19 cellular contexts compared by ENCODE assay signal in the genomic region with DNA sequence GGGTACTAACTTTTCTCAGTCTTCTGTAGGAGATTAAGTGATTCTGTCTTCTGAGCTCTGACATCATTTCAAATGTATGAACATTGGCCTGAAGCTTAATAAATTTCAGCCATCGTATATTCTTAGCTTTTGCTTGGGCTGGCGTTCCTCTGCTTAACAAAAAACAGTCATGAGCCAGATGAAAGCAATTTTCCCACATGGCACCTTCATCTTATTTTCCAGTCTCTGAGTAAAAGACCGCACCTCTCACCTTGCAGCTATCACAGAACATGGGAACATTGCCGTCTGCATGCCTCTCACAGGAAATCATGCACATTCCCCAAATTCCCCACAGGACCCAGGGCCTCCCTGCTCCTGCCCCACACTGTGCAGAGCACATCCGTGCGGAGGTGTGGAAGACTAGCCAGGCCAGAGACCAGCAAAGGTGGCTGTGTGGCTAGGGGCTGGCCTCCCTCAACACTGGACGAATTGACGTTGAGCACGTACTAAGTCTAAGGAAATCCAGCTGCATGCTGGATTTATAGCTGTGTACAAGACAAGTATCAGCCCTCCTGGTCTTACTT.
DNase-seq lines count a peak whose midpoint lies in the region; ATAC-seq, FAIRE-seq and TF ChIP-seq lines count a peak whose summit lies in the region.
"Had no signal": no experiment of that assay in that cellular context is flagged by ENCODE, and none has a peak within 500 bp of the region (broad histone marks: within the 10 kb centered on the region; RNA-seq: fewer than 3 reads in every experiment).

No MANE protein-coding gene starts in this region.

- peak overlapping the region; percentile 63 for H3K27ac ChIP-seq in astrocyte (ENCODE audit: low read depth, low read length)
- H3K27ac ChIP-seq: dorsolateral prefrontal cortex, SJSA1 had no signal

- no peak overlapping the region for H3K4me3 ChIP-seq in astrocyte (ENCODE audit: insufficient read depth, low read depth, low read length)
- H3K4me3 ChIP-seq: dorsolateral prefrontal cortex, heart left ventricle, SJSA1 had no signal

- peak overlapping the region; percentile 63 for H3K9ac ChIP-seq in astrocyte (ENCODE audit: low read length)

- no peak for FAIRE-seq in astrocyte (lab: Jason Lieb, UNC)

- H3K9me3 Mint-ChIP-seq in astrocyte (ENCODE audit: unreplicated experiment), result no peaks in the 10 kb centered on the region
- H3K9me3 Mint-ChIP-seq: IgD-negative memory B cell had no signal

- H2AFZ ChIP-seq in astrocyte (ENCODE audit: low read depth, low read length), result no peak overlapping the region

- H3K79me2 ChIP-seq in astrocyte (ENCODE audit: insufficient read depth, low read length), result no peaks in the 10 kb centered on the region

- no peaks in the 10 kb centered on the region for H3K27me3 ChIP-seq in astrocyte (ENCODE audit: insufficient read depth, low read length)
- H3K27me3 ChIP-seq: heart left ventricle, SJSA1 had no signal

- peaks cover 2% of the 10 kb centered on the region for H3K27me3 Mint-ChIP-seq in astrocyte (ENCODE audit: low read depth, unreplicated experiment)

- H3K36me3 Mint-ChIP-seq in astrocyte (ENCODE audit: low read depth, unreplicated experiment), result no peaks in the 10 kb centered on the region
- H3K36me3 Mint-ChIP-seq: IgD-negative memory B cell had no signal

- H3K9me3 ChIP-seq in astrocyte (ENCODE audit: insufficient read depth, low read depth, low read length), result no peaks in the 10 kb centered on the region
- H3K9me3 ChIP-seq: heart left ventricle, SJSA1 had no signal

- H3K4me2 ChIP-seq in astrocyte (ENCODE audit: low read length), result peak overlapping the region; percentile 47

- peaks cover 19% of the 10 kb centered on the region for H3K4me1 Mint-ChIP-seq in astrocyte (ENCODE audit: low read depth, unreplicated experiment)

- H3K4me3 Mint-ChIP-seq in astrocyte (ENCODE audit: unreplicated experiment), result no peak overlapping the region
- H3K4me3 Mint-ChIP-seq: IgD-negative memory B cell had no signal

- H3K27ac Mint-ChIP-seq in astrocyte (ENCODE audit: unreplicated experiment), result no peak overlapping the region
- H3K27ac Mint-ChIP-seq: IgD-negative memory B cell had no signal

- no peaks in the 10 kb centered on the region for H4K20me1 ChIP-seq in astrocyte (ENCODE audit: insufficient read depth, low read length)

- ATAC-seq in HG03520 (IDR thresholded peaks at IDR 0.05; ENCODE audit: unreplicated experiment) (no peak), HG02885 (IDR thresholded peaks at IDR 0.05; ENCODE audit: poor library complexity, unreplicated experiment) (no peak)
- ATAC-seq: heart left ventricle, sciatic nerve had no signal

- no peak for TF ChIP-seq CTCF in astrocyte (IDR thresholded peaks at IDR 0.05; ENCODE audit: insufficient read depth, low read depth, low read length)

- DNase-seq in EL (peak; percentile 62), astrocyte (ENCODE audit: low read depth) (peak; percentile 85), hepatic stellate cell (ENCODE audit: low spot score) (peak; percentile 29), renal cortical epithelial cell (ENCODE audit: low read depth) (peak; percentile 62), AG08396 (ENCODE audit: low spot score) (no peak)
- no peak for DNase-seq in activated CD8-positive, alpha-beta memory T cell treated with anti-CD3 and anti-CD28 coated beads, Interleukin-2, amount 50 U/mL, for 48 hours
- DNase-seq: dorsolateral prefrontal cortex; heart left ventricle; kidney glomerular epithelial cell; NCI-H1930; NCI-H526; nucleus accumbens; stimulated activated CD4-positive, alpha-beta T cell treated with anti-CD3 and anti-CD28 coated beads, Interleukin-2, amount 100 ng/mL, for 48 hours; substantia nigra had no signal

- peaks cover 40% of the 10 kb centered on the region for H3K4me1 ChIP-seq in astrocyte (ENCODE audit: insufficient read depth, low read length)

- H3K36me3 ChIP-seq in astrocyte (ENCODE audit: insufficient read depth, low read length), result no peaks in the 10 kb centered on the region
- H3K36me3 ChIP-seq: heart left ventricle, SJSA1 had no signal

Comparison
In these comparisons a context has a peak if more than half of its experiments do, and no peak if none do; other contexts are left out.
1. DNase-seq: peak in EL (single experiment), astrocyte (single experiment), hepatic stellate cell (single experiment) and renal cortical epithelial cell (single experiment); none in activated CD8-positive, alpha-beta memory T cell treated with anti-CD3 and anti-CD28 coated beads, Interleukin-2, amount 50 U/mL, for 48 hours (single experiment) and AG08396 (single experiment).